In the genomic region with DNA sequence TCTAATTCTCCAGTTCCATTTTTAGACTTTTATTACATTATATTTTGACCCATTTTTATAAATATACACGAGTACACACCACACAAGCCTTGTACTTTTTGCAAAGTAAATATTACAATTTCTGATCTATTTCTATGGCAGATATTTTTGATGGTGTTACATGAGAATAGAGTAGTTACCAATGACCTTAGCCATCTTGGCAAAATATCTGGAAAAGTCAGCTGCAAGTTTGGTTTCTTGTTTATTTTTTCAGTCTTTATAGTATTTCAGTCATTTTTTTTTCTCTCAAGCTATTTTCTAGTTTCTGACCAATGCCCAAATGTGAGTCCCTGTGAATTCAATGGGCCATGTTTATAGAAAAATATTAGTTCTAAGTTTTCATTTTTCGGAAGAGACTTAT, we compare ENCODE assay signal across 22 cellular contexts.
DNase-seq lines count a peak whose midpoint lies in the region; ATAC-seq, FAIRE-seq and TF ChIP-seq lines count a peak whose summit lies in the region.
"Had no signal": no experiment of that assay in that cellular context is flagged by ENCODE, and none has a peak within 500 bp of the region (broad histone marks: within the 10 kb centered on the region; RNA-seq: fewer than 3 reads in every experiment).

No MANE protein-coding gene starts in this region.

- BruUV-seq in PC-9 (replicated peaks; lab: Mats Ljungman, UMichigan), result no TSS peak

- no peaks in the 10 kb centered on the region for H3K9me3 ChIP-seq in small intestine (ENCODE audit: control insufficient read depth, low read depth)
- H3K9me3 ChIP-seq in PC-9 (ENCODE audit: insufficient read depth, low read depth), result no peaks in the 10 kb centered on the region
- H3K9me3 ChIP-seq: BE2C; BLaER1 treated with 17β-estradiol and CSF1 and Interleukin-3, amounts not matched to agents 10 nM and 100 nM had no signal

- CTCF ChIA-PET in PC-9 (lab: Charles Lee), result no interaction called here

- peaks cover 19% of the 10 kb centered on the region; the same call in 1 of the 2 replicates for H3F3A ChIP-seq in PC-9 (ENCODE audit: insufficient read depth, low read depth)

- H3K36me3 ChIP-seq in small intestine (ENCODE audit: control insufficient read depth in 2 of 2, insufficient read depth in 2 of 2, low read length in 2 of 2), result no peaks in the 10 kb centered on the region
- H3K36me3 ChIP-seq in PC-9 (ENCODE audit: low read depth), result no peaks in the 10 kb centered on the region
- H3K36me3 ChIP-seq: BE2C; BLaER1 treated with 17β-estradiol and CSF1 and Interleukin-3, amounts not matched to agents 10 nM and 100 nM had no signal

- H3K4me2 ChIP-seq in PC-9, result no peak overlapping the region
- H3K4me2 ChIP-seq: BLaER1 treated with 17β-estradiol and CSF1 and Interleukin-3, amounts not matched to agents 10 nM and 100 nM had no signal

- no peak overlapping the region for H3K4me3 ChIP-seq in small intestine (ENCODE audit: low read depth in 1 of 2, low read length in 2 of 2)
- H3K4me3 ChIP-seq in PC-9, result no peak overlapping the region
- H3K4me3 ChIP-seq: BLaER1 treated with 17β-estradiol and CSF1 and Interleukin-3, amounts not matched to agents 10 nM and 100 nM had no signal

- 80 to 88% (median 87%) methylated on average over 2 of the region's 2 CpGs for WGBS in small intestine, 3 donors

- POLR2A ChIA-PET in PC-9 (lab: Charles Lee; ENCODE audit: unreplicated experiment), result interaction anchor here (0.7 kb wide), 1 partner anchor 114 kb away, joined by 6 read pairs; no protein-coding TSS in a partner anchor

- no peaks in the 10 kb centered on the region for H3K9me2 ChIP-seq in PC-9 (ENCODE audit: insufficient read depth)

- H4K20me1 ChIP-seq in PC-9 (ENCODE audit: insufficient read depth), result no peaks in the 10 kb centered on the region
- H4K20me1 ChIP-seq: BLaER1 treated with 17β-estradiol and CSF1 and Interleukin-3, amounts not matched to agents 10 nM and 100 nM had no signal

- peak; percentile 41 for DNase-seq in EH (ENCODE audit: low read depth)
- no peak for DNase-seq in small intestine
- no peak for DNase-seq in PC-9
- DNase-seq in hippocampal formation (lab: John Stamatoyannopoulos, UW), result no peak
- DNase-seq: ACHN; AML-193; BE2C; CD4-positive, alpha-beta T cell; CD8-positive, alpha-beta memory T cell; DMS 273 treated with DMSO at 0.1 percent for 48 hours; DMS79; GF-D8; GOT3; H7; HCEC 1CT had no signal

- H3K27me3 ChIP-seq in small intestine (ENCODE audit: control insufficient read depth in 2 of 2, insufficient read depth in 2 of 2, low read length in 2 of 2) (no peaks in the 10 kb centered on the region), PC-9 (ENCODE audit: insufficient read depth, low read depth) (no peaks in the 10 kb centered on the region)
- H3K27me3 ChIP-seq: BE2C; BLaER1 treated with 17β-estradiol and CSF1 and Interleukin-3, amounts not matched to agents 10 nM and 100 nM had no signal

- no peaks in the 10 kb centered on the region for H3K79me2 ChIP-seq in PC-9 (ENCODE audit: low read depth)

- intact Hi-C loops in PC-9 (cut with micrococcal nuclease; ENCODE audit: unreplicated experiment), result no loop called here

- H3K4me1 ChIP-seq in small intestine (ENCODE audit: control insufficient read depth in 2 of 2, insufficient read depth in 1 of 2, low read depth in 1 of 2, low read length in 1 of 2) (no peaks in the 10 kb centered on the region), PC-9 (replicated peaks; ENCODE audit: insufficient read depth) (peaks cover 18% of the 10 kb centered on the region; the same call in 1 of the 2 replicates)
- H3K4me1 ChIP-seq: BE2C; BLaER1 treated with 17β-estradiol and CSF1 and Interleukin-3, amounts not matched to agents 10 nM and 100 nM had no signal

- FAIRE-seq in endometrium (lab: Jason Lieb, UNC), result peak; percentile 53
- peak; percentile 71 for FAIRE-seq in small intestine (lab: Jason Lieb, UNC)
- FAIRE-seq: A204.1, D721Med, GM12891, GM18507 had no signal

- no peak overlapping the region for H2AFZ ChIP-seq in PC-9

- ATAC-seq in GM19328 (IDR thresholded peaks at IDR 0.05; ENCODE audit: unreplicated experiment), result no peak

- H3K27ac ChIP-seq in small intestine (ENCODE audit: low read depth in 1 of 2, low read length in 1 of 2) (no peak overlapping the region), PC-9 (no peak overlapping the region)
- H3K27ac ChIP-seq: BLaER1 treated with 17β-estradiol and CSF1 and Interleukin-3, amounts not matched to agents 10 nM and 100 nM had no signal

- no peak for TF ChIP-seq CTCF in PC-9 (conservative IDR thresholded peaks at IDR 0.05)
